ENCODE assay signal across 22 cellular contexts in genomic region chr5:139630855-139631254, GRCh38.
DNase-seq lines count a peak whose midpoint lies in the region; ATAC-seq lines count a peak whose summit lies in the region.
"Had no signal": no experiment of that assay in that cellular context is flagged by ENCODE, and none has a peak within 500 bp of the region (broad histone marks: within the 10 kb centered on the region; RNA-seq: fewer than 3 reads in every experiment).

No MANE protein-coding gene starts in this region.

- no peaks in the 10 kb centered on the region for H3K27me3 Mint-ChIP-seq in T-helper 2 cell treated with Interferon-gamma antibody and Interleukin-4, amounts not matched to agents 5 μg/mL and 100 μg/mL, for 36 hours (ENCODE audit: low read depth)
- H3K27me3 Mint-ChIP-seq in activated naive CD4-positive, alpha-beta T cell treated with anti-CD3 and anti-CD28 coated beads, Interleukin-2, amount 10 ng/mL, durations not matched to agents 7 days and 5 days: no peaks in the 10 kb centered on the region
- no peaks in the 10 kb centered on the region for H3K27me3 Mint-ChIP-seq in effector memory CD8-positive, alpha-beta T cell

- DNase-seq in T-helper 2 cell treated with Interferon-gamma antibody and Interleukin-4, amounts not matched to agents 5 μg/mL and 100 μg/mL, for 36 hours (ENCODE audit: low spot score): no peak
- DNase-seq in T-helper 2 cell: no peak
- DNase-seq in activated naive CD4-positive, alpha-beta T cell treated with anti-CD3 and anti-CD28 coated beads, Interleukin-2, amount 10 ng/mL, durations not matched to agents 7 days and 5 days: no peak
- DNase-seq in activated naive CD4-positive, alpha-beta T cell treated with anti-CD3 and anti-CD28 coated beads, Interleukin-2, amount 50 U/mL, for 16 hours: no peak
- no peak for DNase-seq in effector memory CD8-positive, alpha-beta T cell
- DNase-seq in stimulated activated effector memory CD8-positive, alpha-beta T cell treated with anti-CD3 and anti-CD28 coated beads, Interleukin-12 subunit alpha, Interleukin-12 subunit beta, amount 100 ng/mL, for 72 hours (ENCODE audit: low spot score in 2 of 2): no peak
- no peak for DNase-seq in iPS-NIHi7 (ENCODE audit: extremely low spot score)
- DNase-seq: BE2C; Calu3; DMS79 treated with DMSO at 0.1 percent for 48 hours; MG63; NCI-H2029 treated with DMSO at 0.1 percent for 48 hours; NCI-H446 treated with DMSO at 0.1 percent for 48 hours; NCI-H526; NCI-H82; NK-92 treated with Interleukin-12 subunit alpha and Interleukin-12 subunit beta, amount 100 ng/mL, for 24 hours; PC-9; Right ventricle myocardium superior; RPMI8226 had no signal

- no peak for ATAC-seq in effector memory CD8-positive, alpha-beta T cell (replicated peaks)
- no peak for ATAC-seq in stimulated activated effector memory CD8-positive, alpha-beta T cell treated with anti-CD3 and anti-CD28 coated beads, Interleukin-12 subunit alpha, Interleukin-12 subunit beta, amount 100 ng/mL, for 72 hours
- ATAC-seq in activated CD4-positive, CD25-positive, alpha-beta regulatory T cell treated with anti-CD3 and anti-CD28 coated beads, Interleukin-2, amount 50 U/mL, for 24 hours: no peak
- ATAC-seq: HepG2 had no signal

- peak overlapping the region; percentile 39 for H3K27ac Mint-ChIP-seq in T-helper 2 cell treated with Interferon-gamma antibody and Interleukin-4, amounts not matched to agents 5 μg/mL and 100 μg/mL, for 36 hours
- H3K27ac Mint-ChIP-seq in activated naive CD4-positive, alpha-beta T cell treated with anti-CD3 and anti-CD28 coated beads, Interleukin-2, amount 10 ng/mL, durations not matched to agents 7 days and 5 days: peak overlapping the region; percentile 76
- peak overlapping the region; percentile 39 to 58 for H3K27ac Mint-ChIP-seq in effector memory CD8-positive, alpha-beta T cell
- peak overlapping the region; percentile 10 for H3K27ac Mint-ChIP-seq in stimulated activated effector memory CD8-positive, alpha-beta T cell treated with anti-CD3 and anti-CD28 coated beads, Interleukin-12 subunit alpha, Interleukin-12 subunit beta, amount 100 ng/mL, for 72 hours

- no peaks in the 10 kb centered on the region for H3K9me3 Mint-ChIP-seq in T-helper 2 cell treated with Interferon-gamma antibody and Interleukin-4, amounts not matched to agents 5 μg/mL and 100 μg/mL, for 36 hours
- no peaks in the 10 kb centered on the region for H3K9me3 Mint-ChIP-seq in activated naive CD4-positive, alpha-beta T cell treated with anti-CD3 and anti-CD28 coated beads, Interleukin-2, amount 10 ng/mL, durations not matched to agents 7 days and 5 days
- H3K9me3 Mint-ChIP-seq in effector memory CD8-positive, alpha-beta T cell: no peaks in the 10 kb centered on the region
- H3K9me3 Mint-ChIP-seq in stimulated activated effector memory CD8-positive, alpha-beta T cell treated with anti-CD3 and anti-CD28 coated beads, Interleukin-12 subunit alpha, Interleukin-12 subunit beta, amount 100 ng/mL, for 72 hours: no peaks in the 10 kb centered on the region
- H3K9me3 Mint-ChIP-seq: CD14-positive monocyte had no signal

- no peak overlapping the region for H3K4me3 Mint-ChIP-seq in T-helper 2 cell treated with Interferon-gamma antibody and Interleukin-4, amounts not matched to agents 5 μg/mL and 100 μg/mL, for 36 hours
- no peak overlapping the region for H3K4me3 Mint-ChIP-seq in activated naive CD4-positive, alpha-beta T cell treated with anti-CD3 and anti-CD28 coated beads, Interleukin-2, amount 10 ng/mL, durations not matched to agents 7 days and 5 days
- no peak overlapping the region for H3K4me3 Mint-ChIP-seq in effector memory CD8-positive, alpha-beta T cell
- H3K4me3 Mint-ChIP-seq in stimulated activated effector memory CD8-positive, alpha-beta T cell treated with anti-CD3 and anti-CD28 coated beads, Interleukin-12 subunit alpha, Interleukin-12 subunit beta, amount 100 ng/mL, for 72 hours: no peak overlapping the region
- H3K4me3 Mint-ChIP-seq: CD14-positive monocyte had no signal

- CTCF ChIA-PET in activated naive CD4-positive, alpha-beta T cell treated with anti-CD3 and anti-CD28 coated beads, Interleukin-2, amount 10 ng/mL, durations not matched to agents 7 days and 5 days (lab: Charles Lee): no interaction called here

- peaks cover 29% of the 10 kb centered on the region for H3K36me3 Mint-ChIP-seq in T-helper 2 cell treated with Interferon-gamma antibody and Interleukin-4, amounts not matched to agents 5 μg/mL and 100 μg/mL, for 36 hours (ENCODE audit: low read depth)
- peaks cover 38% of the 10 kb centered on the region for H3K36me3 Mint-ChIP-seq in activated naive CD4-positive, alpha-beta T cell treated with anti-CD3 and anti-CD28 coated beads, Interleukin-2, amount 10 ng/mL, durations not matched to agents 7 days and 5 days
- peaks cover 31% of the 10 kb centered on the region for H3K36me3 Mint-ChIP-seq in effector memory CD8-positive, alpha-beta T cell (ENCODE audit: insufficient read depth)
- peaks cover 86% of the 10 kb centered on the region for H3K36me3 Mint-ChIP-seq in stimulated activated effector memory CD8-positive, alpha-beta T cell treated with anti-CD3 and anti-CD28 coated beads, Interleukin-12 subunit alpha, Interleukin-12 subunit beta, amount 100 ng/mL, for 72 hours

- H3K4me1 Mint-ChIP-seq in T-helper 2 cell treated with Interferon-gamma antibody and Interleukin-4, amounts not matched to agents 5 μg/mL and 100 μg/mL, for 36 hours (ENCODE audit: low read depth): peaks cover 16% of the 10 kb centered on the region
- peaks cover 25% of the 10 kb centered on the region for H3K4me1 Mint-ChIP-seq in activated naive CD4-positive, alpha-beta T cell treated with anti-CD3 and anti-CD28 coated beads, Interleukin-2, amount 10 ng/mL, durations not matched to agents 7 days and 5 days
- H3K4me1 Mint-ChIP-seq in effector memory CD8-positive, alpha-beta T cell (ENCODE audit: low read depth in 2 of 2): peaks cover 17 to 22% of the 10 kb centered on the region in 2 donors
- peaks cover 36% of the 10 kb centered on the region for H3K4me1 Mint-ChIP-seq in stimulated activated effector memory CD8-positive, alpha-beta T cell treated with anti-CD3 and anti-CD28 coated beads, Interleukin-12 subunit alpha, Interleukin-12 subunit beta, amount 100 ng/mL, for 72 hours

Comparison
In these comparisons a context has a peak if more than half of its experiments do, and no peak if none do; other contexts are left out.
1. H3K27ac Mint-ChIP-seq: peak in every context shown above with its lines; median percentile 76 in activated naive CD4-positive, alpha-beta T cell treated with anti-CD3 and anti-CD28 coated beads, Interleukin-2, amount 10 ng/mL, durations not matched to agents 7 days and 5 days; 48 in effector memory CD8-positive, alpha-beta T cell; 39 in T-helper 2 cell treated with Interferon-gamma antibody and Interleukin-4, amounts not matched to agents 5 μg/mL and 100 μg/mL, for 36 hours; 10 in stimulated activated effector memory CD8-positive, alpha-beta T cell treated with anti-CD3 and anti-CD28 coated beads, Interleukin-12 subunit alpha, Interleukin-12 subunit beta, amount 100 ng/mL, for 72 hours.